Comparison of ENCODE assay signal across 1 cellular context in genomic region chr18:2978208-2978607, GRCh38.
TF ChIP-seq lines count a peak whose summit lies in the region.

No MANE protein-coding gene starts in this region.

TF ChIP-seq in GM12878, 131 proteins besides CTCF, POLR2A, EP300 and RAD21 (continued from another document and continues in another):
- no peak for TF ChIP-seq ZNF592 (IDR thresholded peaks at IDR 0.05)
- TF ChIP-seq NR2C1 (IDR thresholded peaks at IDR 0.05) = no peak
- TF ChIP-seq NRF1 (conservative IDR thresholded peaks at IDR 0.05; ENCODE audit: low read depth, low read length) = no peak
- peak; percentile 94 to 95 for TF ChIP-seq IKZF2 (IDR thresholded peaks at IDR 0.05)
- peak; percentile 65; the same call in 1 of the 2 replicates for TF ChIP-seq RELB (IDR thresholded peaks at IDR 0.05; ENCODE audit: low read depth)
- TF ChIP-seq PBX3 (IDR thresholded peaks at IDR 0.05; ENCODE audit: insufficient replicate concordance, low read depth, low read length) = no peak
- TF ChIP-seq CEBPB (IDR thresholded peaks at IDR 0.05; ENCODE audit: borderline replicate concordance in 1 of 2, low read depth in 2 of 2, low read length in 2 of 2) = peak in 1 of 2 experiments; percentile 57; a peak in 2 of 4 replicates
- 0 out of 2 replicates have a peak, but pooled peaks have one; percentile 56 for TF ChIP-seq MLLT1 (IDR thresholded peaks at IDR 0.05)
- TF ChIP-seq CEBPZ (IDR thresholded peaks at IDR 0.05; ENCODE audit: low read depth, low read length) = no peak
- TF ChIP-seq ATF2 (IDR thresholded peaks at IDR 0.05; ENCODE audit: low read length) = peak; percentile 82
- TF ChIP-seq EED (IDR thresholded peaks at IDR 0.05; ENCODE audit: low read depth) = peak; percentile 86
- no peak for TF ChIP-seq BCLAF1 (IDR thresholded peaks at IDR 0.05)
- no peak for TF ChIP-seq ZNF24 (IDR thresholded peaks at IDR 0.05)
- no peak for TF ChIP-seq ELK1 (IDR thresholded peaks at IDR 0.05; ENCODE audit: low read depth, low read length)
- TF ChIP-seq SMAD1 (IDR thresholded peaks at IDR 0.05; ENCODE audit: low read depth, partially characterized antibody) = no peak
- TF ChIP-seq YBX1 (IDR thresholded peaks at IDR 0.05) = no peak
- no peak; the same call in 1 of the 2 replicates for TF ChIP-seq MTA3 (IDR thresholded peaks at IDR 0.05; ENCODE audit: borderline replicate concordance, low read length)
- no peak for TF ChIP-seq WRNIP1 (IDR thresholded peaks at IDR 0.05; ENCODE audit: borderline replicate concordance, low read depth, low read length)
- no peak for TF ChIP-seq SMAD5 (IDR thresholded peaks at IDR 0.05; ENCODE audit: low read depth)
- peak; percentile 23; the same call in 1 of the 2 replicates for TF ChIP-seq PKNOX1 (IDR thresholded peaks at IDR 0.05)
- TF ChIP-seq BACH1 (IDR thresholded peaks at IDR 0.05; ENCODE audit: borderline replicate concordance) = no peak
- no peak for TF ChIP-seq KLF5 (IDR thresholded peaks at IDR 0.05; ENCODE audit: partially characterized antibody)
- no peak for TF ChIP-seq ZBTB40 (IDR thresholded peaks at IDR 0.05; ENCODE audit: borderline replicate concordance)
- 0 out of 2 replicates have a peak, but pooled peaks have one; percentile 18 for TF ChIP-seq MEF2A (IDR thresholded peaks at IDR 0.05; ENCODE audit: insufficient read depth, low read depth, low read length)
- no peak for TF ChIP-seq TCF3 (IDR thresholded peaks at IDR 0.05; ENCODE audit: borderline replicate concordance, insufficient read depth, low read depth, low read length)
